29 cellular contexts compared by ENCODE assay signal in genomic region chr20:3755814-3756480, GRCh38. TPM values are rescaled to one million over a fixed set of nuclear protein-coding genes. Genes with fewer than 3 reads are reported as not detected.
"Had no signal": no experiment of that assay in that cellular context is flagged by ENCODE, and none has a peak within 500 bp of the region (broad histone marks: within the 10 kb centered on the region; RNA-seq: fewer than 3 reads in every experiment).

No MANE protein-coding gene starts in this region.

- DNase-seq: activated CD4-positive, alpha-beta T cell treated with anti-CD3 and anti-CD28 coated beads for 36 hours; activated CD4-positive, alpha-beta T cell treated with anti-CD3 and anti-CD28 coated beads, Interleukin-2, amount 50 U/mL, for 48 hours; activated CD8-positive, alpha-beta memory T cell treated with anti-CD3 and anti-CD28 coated beads, Interleukin-2, amount 50 U/mL, for 48 hours; activated effector memory CD4-positive, alpha-beta T cell treated with anti-CD3 and anti-CD28 coated beads, Interleukin-2, amount 50 U/mL, for 16 hours; activated naive CD4-positive, alpha-beta T cell treated with anti-CD3 and anti-CD28 coated beads, Interleukin-2, amount 50 U/mL, for 16 hours; activated T-cell treated with anti-CD3 and anti-CD28 coated beads, Interleukin-2, amount 50 U/mL, for 48 hours; body of pancreas; effector CD4-positive, alpha-beta T cell; erythroblast; foreskin fibroblast; left lung; mucosa of descending colon; naive B cell; SJCRH30; stimulated activated CD4-positive, alpha-beta T cell treated with anti-CD3 and anti-CD28 coated beads, Interleukin-15, amount 100 ng/mL, for 24 hours; T-helper 1 cell; T1000; testis had no signal

- H3K27ac ChIP-seq: body of pancreas, cardiac muscle cell, left lung, pancreas, sigmoid colon, SJCRH30, testis, upper lobe of left lung had no signal

- H3K4me3 ChIP-seq: body of pancreas, cardiac muscle cell, left lung, mucosa of descending colon, pancreas, sigmoid colon, SJCRH30, smooth muscle cell, testis, upper lobe of left lung had no signal

- H3K9me3 ChIP-seq: body of pancreas, left lung, mucosa of descending colon, pancreas, sigmoid colon, SJCRH30, testis, upper lobe of left lung had no signal

- H3K36me3 ChIP-seq: cardiac muscle cell, pancreas had no signal

- H3K27me3 ChIP-seq: body of pancreas, pancreas, sigmoid colon, SJCRH30, testis, upper lobe of left lung had no signal

- H3K4me3 Mint-ChIP-seq: activated CD4-positive, alpha-beta T cell treated with anti-CD3 and anti-CD28 coated beads for 36 hours; dendritic cell treated with granulocyte-macrophage colony-stimulating factor and Interleukin-4, amounts not matched to agents 40 ng/mL and 50 ng/mL, for 4 days; memory B cell; naive B cell; stimulated activated memory B cell treated with anti-CD40 and anti-IgM and Interleukin-4, amounts not matched to agents 10 μg/mL and 1 μg/mL and 100 μg/mL, for 72 hours; WTC11 had no signal

- H3K9me3 Mint-ChIP-seq: dendritic cell treated with granulocyte-macrophage colony-stimulating factor and Interleukin-4, amounts not matched to agents 40 ng/mL and 50 ng/mL, for 4 days; memory B cell; naive B cell; stimulated activated memory B cell treated with anti-CD40 and anti-IgM and Interleukin-4, amounts not matched to agents 10 μg/mL and 1 μg/mL and 100 μg/mL, for 72 hours; WTC11 had no signal

- H3K4me1 ChIP-seq: SJCRH30, testis had no signal

- H3K27me3 Mint-ChIP-seq: dendritic cell treated with granulocyte-macrophage colony-stimulating factor and Interleukin-4, amounts not matched to agents 40 ng/mL and 50 ng/mL, for 4 days; memory B cell; naive B cell; stimulated activated memory B cell treated with anti-CD40 and anti-IgM and Interleukin-4, amounts not matched to agents 10 μg/mL and 1 μg/mL and 100 μg/mL, for 72 hours had no signal

- ATAC-seq: activated CD4-positive, alpha-beta T cell treated with anti-CD3 and anti-CD28 coated beads for 36 hours; body of pancreas; left lung; mucosa of descending colon; pancreas; stimulated activated memory B cell treated with anti-CD40 and anti-IgM and Interleukin-4, amounts not matched to agents 10 μg/mL and 1 μg/mL and 100 μg/mL, for 72 hours; WTC11 had no signal

- H3K27ac Mint-ChIP-seq: activated CD4-positive, alpha-beta T cell treated with anti-CD3 and anti-CD28 coated beads for 36 hours; dendritic cell treated with granulocyte-macrophage colony-stimulating factor and Interleukin-4, amounts not matched to agents 40 ng/mL and 50 ng/mL, for 4 days; memory B cell; stimulated activated memory B cell treated with anti-CD40 and anti-IgM and Interleukin-4, amounts not matched to agents 10 μg/mL and 1 μg/mL and 100 μg/mL, for 72 hours; WTC11 had no signal

RNA-seq across cellular contexts. Expression of gene HSPA12B, which starts 23.5 kb away (rescaled TPM):
- total RNA-seq: activated CD4-positive, alpha-beta T cell treated with anti-CD3 and anti-CD28 coated beads for 36 hours; activated CD8-positive, alpha-beta memory T cell treated with anti-CD3 and anti-CD28 coated beads for 36 hours; SJCRH30 had no signal
- polyA plus RNA-seq: cardiac muscle cell, keratinocyte had no signal
